ENCODE assay signal across 23 cellular contexts in the genomic region with DNA sequence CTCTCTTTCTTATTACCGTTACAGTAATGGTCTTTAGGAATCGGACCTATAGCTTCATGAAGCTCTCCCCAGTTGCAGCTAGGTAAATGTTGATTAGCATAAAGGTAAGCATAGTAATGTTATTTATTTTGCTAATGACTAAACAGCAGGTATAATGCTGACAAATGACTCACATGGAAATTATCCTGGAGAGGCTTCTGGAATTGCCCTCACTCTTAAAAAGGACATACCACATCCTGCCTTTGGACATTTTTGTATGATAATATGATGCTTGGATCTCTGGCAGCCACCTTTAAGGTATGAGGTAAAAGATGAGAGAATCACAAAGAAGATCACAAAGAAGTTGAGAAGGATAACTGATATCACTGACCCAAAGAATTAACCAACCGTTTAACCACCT.
"Had no signal": no experiment of that assay in that cellular context is flagged by ENCODE, and none has a peak within 500 bp of the region (broad histone marks: within the 10 kb centered on the region; RNA-seq: fewer than 3 reads in every experiment).

No MANE protein-coding gene starts in this region.

- ATAC-seq: gastrocnemius medialis; left cardiac atrium; left lung; naive thymus-derived CD4-positive, alpha-beta T cell; right lobe of liver; stimulated activated naive CD8-positive, alpha-beta T cell treated with anti-CD3 and anti-CD28 coated beads, Interleukin-15, amount 100 ng/mL, for 72 hours; upper lobe of right lung had no signal

- H3K4me2 ChIP-seq: neural progenitor cell had no signal

- DNase-seq: colonic mucosa; effector CD8-positive, alpha-beta T cell; endodermal cell; erythroblast; gastrocnemius medialis; head of caudate nucleus; left cardiac atrium; left lung; mesendoderm; midbrain; naive thymus-derived CD4-positive, alpha-beta T cell; right lobe of liver; small intestine; stimulated activated CD4-positive, alpha-beta T cell treated with anti-CD3 and anti-CD28 coated beads, Interleukin-15, amount 100 ng/mL, for 24 hours; stimulated activated CD4-positive, alpha-beta T cell treated with anti-CD3 and anti-CD28 coated beads, Interleukin-2, amount 100 ng/mL, for 48 hours; stimulated activated CD8-positive, alpha-beta memory T cell treated with anti-CD3 and anti-CD28 coated beads, Interleukin-4, amount 100 ng/mL, for 48 hours; stimulated activated naive CD4-positive, alpha-beta T cell; stimulated activated naive CD8-positive, alpha-beta T cell treated with anti-CD3 and anti-CD28 coated beads, Interleukin-15, amount 100 ng/mL, for 72 hours; transverse colon; upper lobe of right lung had no signal

- H3K27ac ChIP-seq: colonic mucosa, gastrocnemius medialis, left lung, neural progenitor cell, right lobe of liver, suprapubic skin, transverse colon, upper lobe of right lung, vagina had no signal

- H3K9me3 ChIP-seq: colonic mucosa, gastrocnemius medialis, left lung, right lobe of liver, suprapubic skin, transverse colon, upper lobe of right lung, vagina had no signal

- H3K36me3 ChIP-seq: colonic mucosa, gastrocnemius medialis, left lung, neural progenitor cell, right lobe of liver, suprapubic skin, transverse colon, upper lobe of right lung, vagina had no signal

- H3K27me3 ChIP-seq: colonic mucosa, gastrocnemius medialis, left lung, neural progenitor cell, right lobe of liver, suprapubic skin, transverse colon, upper lobe of right lung, vagina had no signal

- H3K9ac ChIP-seq: neural progenitor cell had no signal

- H3K4me1 ChIP-seq: colonic mucosa, gastrocnemius medialis, left lung, neural progenitor cell, right lobe of liver, suprapubic skin, transverse colon, upper lobe of right lung, vagina had no signal

- H3K4me3 ChIP-seq: colonic mucosa, gastrocnemius medialis, left lung, neural progenitor cell, right lobe of liver, suprapubic skin, transverse colon, upper lobe of right lung, vagina had no signal

- H2AFZ ChIP-seq: neural progenitor cell had no signal
